ENCODE assay signal across 8 cellular contexts in the genomic region with DNA sequence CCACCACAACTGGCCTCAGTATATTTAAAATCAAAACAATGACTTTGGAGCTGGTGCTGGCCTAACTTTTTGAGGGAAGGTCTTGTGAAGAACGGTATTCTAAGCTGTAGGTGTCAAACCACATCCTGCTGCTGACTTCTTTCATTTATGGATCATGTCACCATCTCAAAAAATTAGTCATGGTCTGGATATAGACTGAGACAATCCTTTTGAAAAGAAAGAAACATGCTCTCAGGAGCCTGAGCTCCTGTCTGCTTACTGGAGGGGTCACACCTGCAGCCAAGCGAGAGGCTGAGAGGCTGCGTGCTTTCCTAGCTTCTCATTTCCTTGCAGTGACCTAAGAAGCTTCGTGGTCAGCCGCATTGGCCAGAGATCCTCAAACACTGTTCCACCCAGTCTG.
DNase-seq lines count a peak whose midpoint lies in the region; ATAC-seq lines count a peak whose summit lies in the region.

No MANE protein-coding gene starts in this region.

- peak; percentile 12 for DNase-seq in activated T-helper 9 cell treated with anti-CD3 and anti-CD28 coated beads, Interleukin-2, amount 50 U/mL, for 16 hours (ENCODE audit: low read depth)
- peak; percentile 8 for DNase-seq in stimulated activated CD8-positive, alpha-beta memory T cell treated with anti-CD3 and anti-CD28 coated beads, Interleukin-4, amount 100 ng/mL, for 24 hours (ENCODE audit: low read depth)
- DNase-seq in DMS114 treated with DMSO at 0.1 percent for 48 hours (lab: John Stamatoyannopoulos, UW; ENCODE audit: unreplicated experiment) (no peak), NCI-H774 (lab: John Stamatoyannopoulos, UW) (no peak), hypothalamus (lab: John Stamatoyannopoulos, UW) (no peak)

- ATAC-seq in GM19463 (IDR thresholded peaks at IDR 0.05; ENCODE audit: unreplicated experiment) = peak; percentile 88
- ATAC-seq in HG03159 (IDR thresholded peaks at IDR 0.05; ENCODE audit: unreplicated experiment) = peak; percentile 79
- ATAC-seq in GM18861 (IDR thresholded peaks at IDR 0.05; ENCODE audit: unreplicated experiment) = no peak

Comparison
In these comparisons a context has a peak if more than half of its experiments do, and no peak if none do; other contexts are left out.
1. DNase-seq: peak in activated T-helper 9 cell treated with anti-CD3 and anti-CD28 coated beads, Interleukin-2, amount 50 U/mL, for 16 hours (single experiment) and stimulated activated CD8-positive, alpha-beta memory T cell treated with anti-CD3 and anti-CD28 coated beads, Interleukin-4, amount 100 ng/mL, for 24 hours (single experiment); none in DMS114 treated with DMSO at 0.1 percent for 48 hours (single experiment), NCI-H774 (single experiment) and hypothalamus (0 of 51).